19 cellular contexts compared by ENCODE assay signal in genomic region chr17:31235110-31235509, GRCh38.
A peak's percentile ranks its signal among the peaks of the same experiment; 100 is the strongest.
DNase-seq lines count a peak whose midpoint lies in the region; ATAC-seq and TF ChIP-seq lines count a peak whose summit lies in the region.
"Had no signal": no experiment of that assay in that cellular context is flagged by ENCODE, and none has a peak within 500 bp of the region (broad histone marks: within the 10 kb centered on the region; RNA-seq: fewer than 3 reads in every experiment).

No MANE protein-coding gene starts in this region.

- no peak overlapping the region for H3K4me3 ChIP-seq in CD4-positive, CD25-positive, alpha-beta regulatory T cell (ENCODE audit: low read depth, low read length)
- H3K4me3 ChIP-seq in dorsolateral prefrontal cortex = peak overlapping the region in 1 of 59 donors; percentile 4
- no peak overlapping the region for H3K4me3 ChIP-seq in rectal smooth muscle tissue (ENCODE audit: low read length)
- H3K4me3 ChIP-seq: A549, GM12878, GM23248, HAP-1, K562 had no signal

- no peak for DNase-seq in CD4-positive, CD25-positive, alpha-beta regulatory T cell
- peak; percentile 51 for DNase-seq in amniotic epithelial cell (ENCODE audit: low read depth)
- DNase-seq in dorsolateral prefrontal cortex = no peak
- DNase-seq in SHP77 treated with DMSO at 0.1 percent for 48 hours (lab: John Stamatoyannopoulos, UW) = no peak
- no peak for DNase-seq in HuH-7 (ENCODE audit: low spot score)
- no peak for DNase-seq in activated gamma-delta T cell treated with Interleukin-2 at 50 U/mL for 16 hours
- DNase-seq: AML-193; CD4-positive, alpha-beta memory T cell; DMS79 treated with DMSO at 0.1 percent for 48 hours; GM23248; IMR-90 had no signal

- peaks cover 0 to 7% (median 3%) of the 10 kb centered on the region in 4 donors for H3K4me1 Mint-ChIP-seq in CD4-positive, CD25-positive, alpha-beta regulatory T cell

- no peaks in the 10 kb centered on the region for H3K9me3 ChIP-seq in CD4-positive, CD25-positive, alpha-beta regulatory T cell (ENCODE audit: control insufficient read depth in 2 of 2, low read length in 2 of 2)
- H3K9me3 ChIP-seq: A549, HAP-1 had no signal

- H3K36me3 Mint-ChIP-seq in CD4-positive, CD25-positive, alpha-beta regulatory T cell = peaks cover 27% of the 10 kb centered on the region

- no peaks in the 10 kb centered on the region for H3K27me3 ChIP-seq in CD4-positive, CD25-positive, alpha-beta regulatory T cell (ENCODE audit: control insufficient read depth, insufficient read depth, low read length)
- H3K27me3 ChIP-seq in dorsolateral prefrontal cortex = no peaks in the 10 kb centered on the region
- H3K27me3 ChIP-seq in rectal smooth muscle tissue (ENCODE audit: control insufficient read depth, insufficient read depth, low read length) = no peaks in the 10 kb centered on the region

- no peaks in the 10 kb centered on the region for H3K9me3 Mint-ChIP-seq in CD4-positive, CD25-positive, alpha-beta regulatory T cell
- H3K9me3 Mint-ChIP-seq: CD4-positive, alpha-beta memory T cell had no signal

- no peaks in the 10 kb centered on the region for H3K4me1 ChIP-seq in CD4-positive, CD25-positive, alpha-beta regulatory T cell (ENCODE audit: control insufficient read depth, insufficient read depth, low read length, poor library complexity, severe bottlenecking)
- no peaks in the 10 kb centered on the region for H3K4me1 ChIP-seq in rectal smooth muscle tissue (ENCODE audit: control insufficient read depth, insufficient read depth, low read length)
- H3K4me1 ChIP-seq: A549 had no signal

- no peak for TF ChIP-seq CTCF in dorsolateral prefrontal cortex (IDR thresholded peaks at IDR 0.05 in 54 of 56, conservative IDR thresholded peaks at IDR 0.05 in 2 of 56; ENCODE audit: low read depth in 1 of 56, partially characterized antibody in 56 of 56)

- intact Hi-C loops in dorsolateral prefrontal cortex (cut with DNase I) = no loop called here

- H3K4me3 Mint-ChIP-seq in CD4-positive, CD25-positive, alpha-beta regulatory T cell = no peak overlapping the region
- H3K4me3 Mint-ChIP-seq: CD4-positive, alpha-beta memory T cell had no signal

- H3K36me3 ChIP-seq in CD4-positive, CD25-positive, alpha-beta regulatory T cell (ENCODE audit: control insufficient read depth, insufficient read depth, low read length) = peaks cover 8% of the 10 kb centered on the region
- peaks cover 15% of the 10 kb centered on the region for H3K36me3 ChIP-seq in rectal smooth muscle tissue (ENCODE audit: control insufficient read depth, insufficient read depth, low read length)

- no peak overlapping the region for H3K27ac ChIP-seq in CD4-positive, CD25-positive, alpha-beta regulatory T cell (ENCODE audit: insufficient read depth, low read length, poor library complexity, severe bottlenecking)
- peak overlapping the region in 36 of 59 donors; percentile 1 to 69 (median 40) for H3K27ac ChIP-seq in dorsolateral prefrontal cortex
- peak overlapping the region; percentile 24 for H3K27ac ChIP-seq in rectal smooth muscle tissue (ENCODE audit: low read depth, low read length)
- H3K27ac ChIP-seq: 22Rv1, A549, C4-2B, GM23248, HL-60 had no signal

- H3K27ac Mint-ChIP-seq in CD4-positive, CD25-positive, alpha-beta regulatory T cell = peak overlapping the region; percentile 1 to 24 (median 3)
- H3K27ac Mint-ChIP-seq: CD4-positive, alpha-beta memory T cell had no signal

- no peak for ATAC-seq in CD4-positive, CD25-positive, alpha-beta regulatory T cell (ENCODE audit: low read depth in 2 of 2)
- ATAC-seq: A549, GM12878, K562 had no signal

- H3K27me3 Mint-ChIP-seq in CD4-positive, CD25-positive, alpha-beta regulatory T cell = no peaks in the 10 kb centered on the region
- H3K27me3 Mint-ChIP-seq: CD4-positive, alpha-beta memory T cell had no signal

- H3K9ac ChIP-seq in rectal smooth muscle tissue (ENCODE audit: low read length) = no peak overlapping the region
- H3K9ac ChIP-seq: GM23248 had no signal
